20 cellular contexts compared by ENCODE assay signal in genomic region chr6:90669846-90670245, GRCh38.
DNase-seq lines count a peak whose midpoint lies in the region; ATAC-seq and TF ChIP-seq lines count a peak whose summit lies in the region.
"Had no signal": no experiment of that assay in that cellular context is flagged by ENCODE, and none has a peak within 500 bp of the region (broad histone marks: within the 10 kb centered on the region; RNA-seq: fewer than 3 reads in every experiment).

No MANE protein-coding gene starts in this region.

- H3K27ac Mint-ChIP-seq in H9 = no peak overlapping the region
- H3K27ac Mint-ChIP-seq in endodermal cell = no peak overlapping the region
- H3K27ac Mint-ChIP-seq in endothelial cell (ENCODE audit: unreplicated experiment) = no peak overlapping the region
- H3K27ac Mint-ChIP-seq: CD4-positive, alpha-beta memory T cell had no signal

- intact Hi-C loops in left lung (cut with DNase I) = no loop called here

- H3K18ac ChIP-seq in H9 (ENCODE audit: insufficient read length, low read depth, low read length) = no peak overlapping the region

- peaks cover 23 to 28% of the 10 kb centered on the region in 2 experiments for H3K4me1 Mint-ChIP-seq in H9
- peaks cover 38% of the 10 kb centered on the region for H3K4me1 Mint-ChIP-seq in endodermal cell
- peaks cover 13% of the 10 kb centered on the region for H3K4me1 Mint-ChIP-seq in endothelial cell (ENCODE audit: unreplicated experiment)
- H3K4me1 Mint-ChIP-seq: CD4-positive, alpha-beta memory T cell had no signal

- no CpG with 5 or more reads among the region's 1 CpG for WGBS in H9 (ENCODE audit: extremely low coverage, insufficient read length, low lambda C conversion rate)
- 7% methylated on average over 1 of the region's 1 CpG for WGBS in HUES64
- 34 to 60% methylated on average over 1 of the region's 1 CpG for WGBS in endodermal cell (ENCODE audit: insufficient coverage in 1 of 2, insufficient read length in 1 of 2), 2 experiments

- H3K36me3 ChIP-seq in DND-41 (ENCODE audit: insufficient read depth, low read length) = no peaks in the 10 kb centered on the region
- H3K36me3 ChIP-seq in HUES64 (ENCODE audit: insufficient read depth, low read length) = no peaks in the 10 kb centered on the region
- H3K36me3 ChIP-seq in endodermal cell (ENCODE audit: control insufficient read depth, insufficient read depth, low read length) = no peaks in the 10 kb centered on the region
- no peaks in the 10 kb centered on the region for H3K36me3 ChIP-seq in left lung
- H3K36me3 ChIP-seq: BE2C; BLaER1 treated with 17β-estradiol and CSF1 and Interleukin-3, amounts not matched to agents 10 nM and 100 nM had no signal

- TF ChIP-seq CTCF in DND-41 (IDR thresholded peaks at IDR 0.05; ENCODE audit: borderline replicate concordance, extremely low read depth, low read length, poor library complexity, severe bottlenecking) = no peak
- no peak for TF ChIP-seq CTCF in H9 (conservative IDR thresholded peaks at IDR 0.05)
- no peak for TF ChIP-seq CTCF in endodermal cell (conservative IDR thresholded peaks at IDR 0.05)
- TF ChIP-seq CTCF in endothelial cell (IDR thresholded peaks at IDR 0.05; ENCODE audit: unreplicated experiment) = no peak
- TF ChIP-seq CTCF in left lung (IDR thresholded peaks at IDR 0.05) = no peak

- H3K36me3 Mint-ChIP-seq in H9 (ENCODE audit: insufficient read depth in 1 of 3, low read depth in 3 of 3) (0 out of 7 replicates have a peak, but pooled peaks cover 0 to 3% (median 0%) of the 10 kb centered on the region in 3 experiments), endodermal cell (ENCODE audit: low read depth) (peaks cover 5% of the 10 kb centered on the region), endothelial cell (ENCODE audit: low read depth, unreplicated experiment) (no peaks in the 10 kb centered on the region)
- H3K36me3 Mint-ChIP-seq: CD4-positive, alpha-beta memory T cell had no signal

- no peak overlapping the region for H2BK15ac ChIP-seq in H9 (ENCODE audit: low read depth, low read length)

- H3K79me2 ChIP-seq in DND-41 (ENCODE audit: insufficient read depth, low read length) (no peaks in the 10 kb centered on the region), H9 (ENCODE audit: insufficient read depth, low read length) (no peaks in the 10 kb centered on the region)

- H3K23me2 ChIP-seq in H9 (ENCODE audit: insufficient read length, low read depth, low read length, poor library complexity, severe bottlenecking) = no peaks in the 10 kb centered on the region

- H3K9ac ChIP-seq in DND-41 (ENCODE audit: low read depth, low read length) (no peak overlapping the region), H9 (ENCODE audit: extremely low read depth, insufficient read length, low read length) (no peak overlapping the region), HUES64 (ENCODE audit: low read depth, low read length) (peak overlapping the region; percentile 35; the same call in 1 of the 2 replicates), endodermal cell (ENCODE audit: extremely low read depth, low read length, poor library complexity, severe bottlenecking) (no peak overlapping the region)
- H3K9ac ChIP-seq: BLaER1 treated with 17β-estradiol and CSF1 and Interleukin-3, amounts not matched to agents 10 nM and 100 nM; GM23248 had no signal

- no peak overlapping the region for H3K23ac ChIP-seq in H9 (ENCODE audit: insufficient read length, low read depth, low read length)

- ATAC-seq in DND-41 (ENCODE audit: insufficient read depth, low read depth) (no peak), left lung (no peak)
- ATAC-seq: A549 had no signal

- no peaks in the 10 kb centered on the region for H3K27me3 ChIP-seq in DND-41 (ENCODE audit: insufficient read depth, low read length, poor library complexity)
- H3K27me3 ChIP-seq in H9 (ENCODE audit: insufficient read depth, low read length) = no peaks in the 10 kb centered on the region
- no peaks in the 10 kb centered on the region for H3K27me3 ChIP-seq in HUES64 (ENCODE audit: insufficient read depth, low read length)
- H3K27me3 ChIP-seq in endodermal cell (ENCODE audit: control insufficient read depth, insufficient read depth, low read length, poor library complexity, severe bottlenecking) = no peaks in the 10 kb centered on the region
- H3K27me3 ChIP-seq in left lung = no peaks in the 10 kb centered on the region
- H3K27me3 ChIP-seq: BLaER1 treated with 17β-estradiol and CSF1 and Interleukin-3, amounts not matched to agents 10 nM and 100 nM had no signal

- H3K14ac ChIP-seq in H9 (ENCODE audit: insufficient read depth, low read length) = no peak overlapping the region

- no peaks in the 10 kb centered on the region for H3K79me1 ChIP-seq in H9 (ENCODE audit: insufficient read depth, low read depth, low read length, poor library complexity, severe bottlenecking)

- no peaks in the 10 kb centered on the region for H3K27me3 Mint-ChIP-seq in H9 (ENCODE audit: low read depth)
- no peaks in the 10 kb centered on the region for H3K27me3 Mint-ChIP-seq in endodermal cell (ENCODE audit: insufficient read depth)
- H3K27me3 Mint-ChIP-seq in endothelial cell (ENCODE audit: unreplicated experiment) = peaks cover 6% of the 10 kb centered on the region

- DNase-seq in DND-41 (no peak), H9 (no peak), endodermal cell (no peak), endothelial cell (ENCODE audit: low spot score) (no peak), left lung (no peak), DMS153 (lab: John Stamatoyannopoulos, UW) (no peak), activated gamma-delta T cell (lab: John Stamatoyannopoulos, UW) (no peak)
- DNase-seq: 8988T; ACHN; AML-193; BE2C; Calu3; CD4-positive, alpha-beta memory T cell; COR-L47; DMS79; GM23248; HCEC 1CT had no signal

- H2AK5ac ChIP-seq in H9 (ENCODE audit: insufficient read length, low read length) = no peak overlapping the region

- H3K27ac ChIP-seq in DND-41 (ENCODE audit: low read length) (peak overlapping the region; percentile 39), H9 (ENCODE audit: insufficient read length, low read depth, low read length) (peak overlapping the region; percentile 35), HUES64 (ENCODE audit: low read depth, low read length) (peak overlapping the region; percentile 83), endodermal cell (ENCODE audit: low read depth, low read length) (no peak overlapping the region), left lung (no peak overlapping the region)
- H3K27ac ChIP-seq: A549; BLaER1 treated with 17β-estradiol and CSF1 and Interleukin-3, amounts not matched to agents 10 nM and 100 nM; GM23248 had no signal

- H3K4me3 Mint-ChIP-seq in H9 (no peak overlapping the region), endodermal cell (no peak overlapping the region), endothelial cell (ENCODE audit: unreplicated experiment) (no peak overlapping the region)
- H3K4me3 Mint-ChIP-seq: CD4-positive, alpha-beta memory T cell had no signal

- H3K9me3 ChIP-seq in DND-41 (ENCODE audit: insufficient read depth, low read length, severe bottlenecking) = no peaks in the 10 kb centered on the region
- no peaks in the 10 kb centered on the region for H3K9me3 ChIP-seq in H9 (ENCODE audit: control insufficient read depth, low read depth, low read length)
- no peaks in the 10 kb centered on the region for H3K9me3 ChIP-seq in HUES64 (ENCODE audit: insufficient read depth, low read depth, low read length)
- H3K9me3 ChIP-seq in endodermal cell (ENCODE audit: control insufficient read depth, low read length) = no peaks in the 10 kb centered on the region
- no peaks in the 10 kb centered on the region for H3K9me3 ChIP-seq in left lung
- H3K9me3 ChIP-seq: A549; BE2C; BLaER1 treated with 17β-estradiol and CSF1 and Interleukin-3, amounts not matched to agents 10 nM and 100 nM had no signal

- H3K4me1 ChIP-seq in DND-41 (ENCODE audit: insufficient read depth, low read length) = peaks cover 12% of the 10 kb centered on the region
- peaks cover 2% of the 10 kb centered on the region; the same call in 1 of the 2 replicates for H3K4me1 ChIP-seq in H9 (ENCODE audit: insufficient read depth, low read length)
- peaks cover 30% of the 10 kb centered on the region for H3K4me1 ChIP-seq in HUES64 (ENCODE audit: insufficient read depth, low read length)
- H3K4me1 ChIP-seq in endodermal cell (ENCODE audit: control insufficient read depth, insufficient read depth, low read length) = peaks cover 8% of the 10 kb centered on the region
- no peaks in the 10 kb centered on the region for H3K4me1 ChIP-seq in left lung
- H3K4me1 ChIP-seq: A549; BE2C; BLaER1 treated with 17β-estradiol and CSF1 and Interleukin-3, amounts not matched to agents 10 nM and 100 nM had no signal

- H3K9me3 Mint-ChIP-seq in H9 (no peaks in the 10 kb centered on the region), endodermal cell (no peaks in the 10 kb centered on the region), endothelial cell (ENCODE audit: unreplicated experiment) (no peaks in the 10 kb centered on the region)
- H3K9me3 Mint-ChIP-seq: CD4-positive, alpha-beta memory T cell had no signal

- H2BK120ac ChIP-seq in H9 (ENCODE audit: low read depth, low read length, poor library complexity, severe bottlenecking) = no peak overlapping the region

- H3K4me3 ChIP-seq in DND-41 (ENCODE audit: low read depth in 1 of 2, low read length in 2 of 2) = no peak overlapping the region
- no peak overlapping the region for H3K4me3 ChIP-seq in HUES64 (ENCODE audit: low read length)
- peak overlapping the region; percentile 35 for H3K4me3 ChIP-seq in endodermal cell (ENCODE audit: low read length)
- H3K4me3 ChIP-seq in left lung = no peak overlapping the region
- H3K4me3 ChIP-seq: A549; BLaER1 treated with 17β-estradiol and CSF1 and Interleukin-3, amounts not matched to agents 10 nM and 100 nM; GM23248 had no signal

- no peak overlapping the region for H4K5ac ChIP-seq in H9 (ENCODE audit: insufficient read length, low read depth, low read length)

- H2BK5ac ChIP-seq in H9 (ENCODE audit: insufficient read length, low read length) = no peak overlapping the region

- H2AFZ ChIP-seq in DND-41 (ENCODE audit: low read depth, low read length) = peak overlapping the region; percentile 57; the same call in 1 of the 2 replicates
- H2AFZ ChIP-seq in H9 (ENCODE audit: low read length) = no peak overlapping the region
- H2AFZ ChIP-seq: GM23248 had no signal

- H4K20me1 ChIP-seq in DND-41 (ENCODE audit: insufficient read depth, low read length) = no peaks in the 10 kb centered on the region
- no peaks in the 10 kb centered on the region for H4K20me1 ChIP-seq in H9 (ENCODE audit: control insufficient read depth, insufficient read depth, insufficient read length)
- H4K20me1 ChIP-seq: BLaER1 treated with 17β-estradiol and CSF1 and Interleukin-3, amounts not matched to agents 10 nM and 100 nM had no signal

- H3K4me2 ChIP-seq in DND-41 (ENCODE audit: insufficient read depth, low read length) (no peak overlapping the region; the same call in 1 of the 2 replicates), H9 (ENCODE audit: insufficient read depth, insufficient read length, low read length) (no peak overlapping the region)
- H3K4me2 ChIP-seq: A549; BLaER1 treated with 17β-estradiol and CSF1 and Interleukin-3, amounts not matched to agents 10 nM and 100 nM had no signal

- no peak overlapping the region for H2BK20ac ChIP-seq in H9 (ENCODE audit: low read depth, low read length, poor library complexity, severe bottlenecking)

- H2BK12ac ChIP-seq in H9 (ENCODE audit: insufficient read length, low read depth, low read length) = no peak overlapping the region

- H4K8ac ChIP-seq in H9 (replicated peaks; ENCODE audit: insufficient read length, low read depth, low read length) = no peak overlapping the region

- H3T11ph ChIP-seq in H9 (ENCODE audit: low read length) = no peak overlapping the region

- H3K4ac ChIP-seq in H9 (ENCODE audit: low read depth, low read length) = no peak overlapping the region

- no peak overlapping the region for H4K91ac ChIP-seq in H9 (ENCODE audit: insufficient read length, low read depth, low read length)

- no peak overlapping the region for H3K56ac ChIP-seq in H9 (ENCODE audit: insufficient read length, low read depth, low read length)

Comparison
In these comparisons a context has a peak if more than half of its experiments do, and no peak if none do; other contexts are left out.
1. H3K27ac ChIP-seq: peak in DND-41 (single experiment), H9 (single experiment) and HUES64 (single experiment); none in endodermal cell (single experiment) and left lung (0 of 2).